ENCODE assay signal across 8 cellular contexts in genomic region chr2:20446917-20447436, GRCh38. TPM values are rescaled to one million over a fixed set of nuclear protein-coding genes. Genes with fewer than 3 reads are reported as not detected.
A peak's percentile ranks its signal among the peaks of the same experiment; 100 is the strongest.
DNase-seq lines count a peak whose midpoint lies in the region; ATAC-seq, FAIRE-seq and TF ChIP-seq lines count a peak whose summit lies in the region.

RHOB (plus strand) TSS chr2:20447074; CDS start chr2:20447466, 392 bp downstream.

- ATAC-seq in GM21526 (IDR thresholded peaks at IDR 0.05; ENCODE audit: low FRiP score, unreplicated experiment): peak; percentile 98

- peak within 1 kb of the TSS; percentile 50 for H3K27ac Mint-ChIP-seq in activated T-cell treated with anti-CD3 and anti-CD28 coated beads, Interleukin-2, amount 50 U/mL, for 24 hours

- peak within 1 kb of the TSS; percentile 95 for H3K4me3 ChIP-seq in epithelial cell of proximal tubule (ENCODE audit: low read depth, low read length)

- H3K9me3 Mint-ChIP-seq in activated T-cell treated with anti-CD3 and anti-CD28 coated beads, Interleukin-2, amount 50 U/mL, for 24 hours: no peaks in the 10 kb centered on the region

- no peaks in the 10 kb centered on the region for H3K36me3 Mint-ChIP-seq in activated T-cell treated with anti-CD3 and anti-CD28 coated beads, Interleukin-2, amount 50 U/mL, for 24 hours (ENCODE audit: low read depth)

- H3K4me3 Mint-ChIP-seq in activated T-cell treated with anti-CD3 and anti-CD28 coated beads, Interleukin-2, amount 50 U/mL, for 24 hours: peak within 1 kb of the TSS; percentile 76

- no peak for TF ChIP-seq CTCF in D721Med (IDR thresholded peaks at IDR 0.05; ENCODE audit: insufficient read depth, missing control alignments)
- no peak for TF ChIP-seq CTCF in epithelial cell of proximal tubule (conservative IDR thresholded peaks at IDR 0.05; ENCODE audit: low read depth, low read length)

- H3K27me3 Mint-ChIP-seq in activated T-cell treated with anti-CD3 and anti-CD28 coated beads, Interleukin-2, amount 50 U/mL, for 24 hours: peaks cover 50% of the 10 kb centered on the region

- FAIRE-seq in D721Med (lab: Jason Lieb, UNC): no peak

- peak; percentile 99 for DNase-seq in D721Med (ENCODE audit: insufficient read length, low spot score)
- DNase-seq in HuH-7 (ENCODE audit: low spot score): peak; percentile 99
- peak; percentile 78 for DNase-seq in OCI-M2 (lab: John Stamatoyannopoulos, UW; ENCODE audit: unreplicated experiment)
- DNase-seq in activated T-cell treated with anti-CD3 and anti-CD28 coated beads, Interleukin-2, amount 50 U/mL, for 24 hours: peak; percentile 91
- no peak for DNase-seq in epithelial cell of proximal tubule (ENCODE audit: low read depth)
- DNase-seq in mucosa of gallbladder (ENCODE audit: low spot score): peak; percentile 98
- DNase-seq in stimulated activated CD8-positive, alpha-beta memory T cell treated with anti-CD3 and anti-CD28 coated beads, Interleukin-4, amount 100 ng/mL, for 24 hours (ENCODE audit: low read depth): peak; percentile 83

- peaks cover 10% of the 10 kb centered on the region for H3K4me1 Mint-ChIP-seq in activated T-cell treated with anti-CD3 and anti-CD28 coated beads, Interleukin-2, amount 50 U/mL, for 24 hours (ENCODE audit: low read depth)

RNA-seq across cellular contexts. Expression of gene RHOB, which starts in this region (rescaled TPM):
- total RNA-seq in epithelial cell of proximal tubule (160 and 161 TPM in 2 replicates), mucosa of gallbladder (445 TPM)
